Comparison of ENCODE assay signal across 31 cellular contexts in the genomic region with DNA sequence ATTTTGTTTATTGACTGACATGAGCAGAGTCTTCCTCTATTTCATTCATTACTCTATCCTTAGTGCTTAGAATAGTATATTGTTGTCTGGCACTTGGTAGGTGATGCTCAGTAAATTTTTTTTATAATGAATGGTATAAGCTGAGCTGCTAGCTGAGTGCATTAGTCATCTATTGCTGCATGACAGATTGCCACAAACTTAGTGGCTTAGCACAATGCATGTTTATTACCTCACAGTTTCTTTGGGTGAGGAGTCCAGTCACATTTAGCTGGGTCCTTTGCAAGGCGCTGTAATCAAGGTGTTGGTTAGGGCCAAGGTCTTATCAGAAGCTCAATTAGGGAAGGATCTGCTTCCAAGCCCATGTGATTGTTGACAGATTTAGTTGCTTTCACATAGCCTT. TPM values are rescaled to one million over a fixed set of nuclear protein-coding genes. Genes with fewer than 3 reads are reported as not detected.
DNase-seq lines count a peak whose midpoint lies in the region; FAIRE-seq and TF ChIP-seq lines count a peak whose summit lies in the region.
"Had no signal": no experiment of that assay in that cellular context is flagged by ENCODE, and none has a peak within 500 bp of the region (broad histone marks: within the 10 kb centered on the region; RNA-seq: fewer than 3 reads in every experiment).

No MANE protein-coding gene starts in this region.

- DNase-seq in EH (ENCODE audit: low read depth) (peak; percentile 35), OCI-M1 (lab: John Stamatoyannopoulos, UW) (peak; percentile 46), bronchial epithelial cell (ENCODE audit: low read depth) (peak; percentile 69), kidney tubule cell (ENCODE audit: low spot score) (peak; percentile 52), NCI-H774 (lab: John Stamatoyannopoulos, UW) (no peak), activated gamma-delta T cell (lab: John Stamatoyannopoulos, UW) (no peak), islet precursor cell (no peak)
- DNase-seq in stimulated activated naive CD4-positive, alpha-beta T cell (lab: John Stamatoyannopoulos, UW): no peak
- DNase-seq: activated B cell treated with CpG ODN at 0.5 μM for 24 hours, aorta, cerebellar nuclear complex, COR-L47, DMS79, H7, hypothalamus, Kasumi-1, NCI-H1105 treated with DMSO at 0.1 percent for 48 hours, NCI-H2029, right cardiac atrium, T-helper 9 cell, trophoblast cell had no signal

- H3K27me3 ChIP-seq in bronchial epithelial cell (ENCODE audit: control insufficient read depth, insufficient read depth, low read length): no peaks in the 10 kb centered on the region
- H3K27me3 ChIP-seq: gastroesophageal sphincter had no signal

- peaks cover 3% of the 10 kb centered on the region for H3K36me3 ChIP-seq in bronchial epithelial cell (ENCODE audit: control insufficient read depth, insufficient read depth, low read length)

- no peak overlapping the region for H3K4me3 ChIP-seq in bronchial epithelial cell (ENCODE audit: low read depth, low read length)
- H3K4me3 ChIP-seq: gastroesophageal sphincter had no signal

- no peak for TF ChIP-seq CTCF in bronchial epithelial cell (IDR thresholded peaks at IDR 0.05; ENCODE audit: insufficient read depth, low read length, severe bottlenecking)

- FAIRE-seq in bronchial epithelial cell (lab: Jason Lieb, UNC): no peak
- FAIRE-seq: GM12892, islet of Langerhans had no signal

RNA-seq across cellular contexts. Expression of gene SMAD5, which starts 23.1 kb away (rescaled TPM):
- total RNA-seq in bronchial epithelial cell: 24.6 and 29.7 TPM in 2 replicates

RNA-seq across cellular contexts. Expression of gene SMIM32, which starts 37.2 kb away (rescaled TPM):
- not detected in 2 replicates for total RNA-seq in bronchial epithelial cell
- total RNA-seq: A673; activated B cell treated with CpG ODN at 0.5 μM for 24 hours; activated T-helper 1 cell treated with anti-CD3 and anti-CD28 coated beads, Interleukin-12 subunit alpha, Interleukin-12 subunit beta, Interleukin-2, Interleukin-4 antibody, amounts not matched to agents 30 ng/mL and 10 ng/mL and 1 ng/mL, durations not matched to agents 14 hours and 24 hours and 36 hours; epithelial cell of proximal tubule; gastroesophageal sphincter; liver; mononuclear cell; osteocyte; right cardiac atrium; Right ventricle myocardium inferior had no signal

Comparison
In these comparisons a context has a peak if more than half of its experiments do, and no peak if none do; other contexts are left out.
1. DNase-seq: peak in EH (single experiment), OCI-M1 (single experiment), bronchial epithelial cell (single experiment) and kidney tubule cell (single experiment); none in stimulated activated naive CD4-positive, alpha-beta T cell (0 of 6), NCI-H774 (single experiment), activated gamma-delta T cell (single experiment) and islet precursor cell (single experiment).